In genomic region chr12:104288635-104289258, GRCh38 we compare ENCODE assay signal across 1 cellular context.
TF ChIP-seq lines count a peak whose summit lies in the region.

No MANE protein-coding gene starts in this region.

TF ChIP-seq in HepG2, 621 proteins besides CTCF, POLR2A, EP300 and RAD21 (continued from another document):
- TF ChIP-seq ZSCAN5A (CRISPR knock-in tag; IDR thresholded peaks at IDR 0.05; ENCODE audit: borderline replicate concordance) (peak; percentile 82), ZNF335 (CRISPR knock-in tag; IDR thresholded peaks at IDR 0.05) (peak; percentile 66; the same call in 1 of the 2 replicates), MZF1 (CRISPR knock-in tag; IDR thresholded peaks at IDR 0.05; ENCODE audit: borderline replicate concordance) (no peak), FIP1L1 (IDR thresholded peaks at IDR 0.05; ENCODE audit: borderline replicate concordance, insufficient read depth, low read depth, low read length) (no peak), MAFF (IDR thresholded peaks at IDR 0.05; ENCODE audit: low read depth, low read length) (peak; percentile 42; the same call in 1 of the 2 replicates), MIER3 (CRISPR knock-in tag; IDR thresholded peaks at IDR 0.05; ENCODE audit: borderline replicate concordance) (peak; percentile 56; the same call in 1 of the 2 replicates), PRMT3 (CRISPR knock-in tag; IDR thresholded peaks at IDR 0.05; ENCODE audit: borderline replicate concordance, low read depth) (peak; percentile 93), MLXIP (CRISPR knock-in tag; IDR thresholded peaks at IDR 0.05; ENCODE audit: borderline replicate concordance) (peak; percentile 77), ZMYM3 (CRISPR knock-in tag; IDR thresholded peaks at IDR 0.05) (peak; percentile 80; the same call in 1 of the 2 replicates), ATF1 (CRISPR knock-in tag; IDR thresholded peaks at IDR 0.05) (peak; percentile 31; the same call in 1 of the 2 replicates), ZNF124 (CRISPR knock-in tag; IDR thresholded peaks at IDR 0.05) (peak; percentile 44; the same call in 1 of the 2 replicates), ZNF83 (CRISPR knock-in tag; IDR thresholded peaks at IDR 0.05; ENCODE audit: borderline replicate concordance) (0 out of 2 replicates have a peak, but pooled peaks have one; percentile 27), ATF2 (CRISPR knock-in tag; IDR thresholded peaks at IDR 0.05) (peak; percentile 82), ZNF350 (CRISPR knock-in tag; IDR thresholded peaks at IDR 0.05; ENCODE audit: borderline replicate concordance, low read depth) (peak; percentile 69; the same call in 1 of the 2 replicates), ZNF614 (CRISPR knock-in tag; IDR thresholded peaks at IDR 0.05; ENCODE audit: borderline replicate concordance) (peak; percentile 73), FOXA1 (IDR thresholded peaks at IDR 0.05) (no peak), FOXA1 (CRISPR knock-in tag; IDR thresholded peaks at IDR 0.05) (peak; percentile 83), ATF6 (CRISPR knock-in tag; conservative IDR thresholded peaks at IDR 0.05) (no peak), REL (CRISPR knock-in tag; conservative IDR thresholded peaks at IDR 0.05) (no peak), RXRA (CRISPR knock-in tag; IDR thresholded peaks at IDR 0.05) (peak; percentile 88), HNF1B (CRISPR knock-in tag; IDR thresholded peaks at IDR 0.05) (peak; percentile 57; the same call in 1 of the 2 replicates), NFE2L2 (IDR thresholded peaks at IDR 0.05; ENCODE audit: low read length) (peak; percentile 78), ZNF318 (CRISPR knock-in tag; IDR thresholded peaks at IDR 0.05) (no peak), ZNF644 (CRISPR knock-in tag; IDR thresholded peaks at IDR 0.05; ENCODE audit: low read depth) (0 out of 2 replicates have a peak, but pooled peaks have one; percentile 38), ZNF253 (CRISPR knock-in tag; IDR thresholded peaks at IDR 0.05; ENCODE audit: borderline replicate concordance) (no peak), BORCS8-MEF2B (CRISPR knock-in tag; IDR thresholded peaks at IDR 0.05) (peak; percentile 90)
